1 cellular context compared by ENCODE assay signal in the genomic region with DNA sequence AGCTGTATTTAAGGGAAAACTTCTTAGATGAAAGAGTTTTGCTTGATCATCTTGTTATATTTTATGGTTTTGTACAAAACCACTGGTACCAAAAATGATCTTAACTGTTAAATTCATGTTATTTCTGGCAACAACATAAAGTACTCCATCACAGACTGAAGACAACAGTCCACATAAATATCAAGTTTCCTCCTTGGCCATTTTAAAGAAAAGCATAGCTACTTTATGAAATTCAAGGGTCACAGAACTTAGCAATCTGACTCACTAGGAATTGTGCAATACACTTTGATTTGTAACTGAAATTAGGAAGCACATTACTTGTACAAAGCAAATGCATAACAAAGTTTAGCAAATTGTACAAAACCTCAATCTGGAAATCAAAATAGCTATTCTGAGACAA.
A peak's percentile ranks its signal among the peaks of the same experiment; 100 is the strongest.
TF ChIP-seq lines count a peak whose summit lies in the region.

No MANE protein-coding gene starts in this region.

TF ChIP-seq in HEK293, 187 proteins besides CTCF, POLR2A, EP300 and RAD21 (continued from another document):
- TF ChIP-seq TCF7L2 (IDR thresholded peaks at IDR 0.05; ENCODE audit: borderline replicate concordance, low read depth, low read length): peak; percentile 50
- TF ChIP-seq IKZF3 (tag by site-specific recombination; IDR thresholded peaks at IDR 0.05): 0 out of 2 replicates have a peak, but pooled peaks have one; percentile 10
- TF ChIP-seq ZNF768 (tag by site-specific recombination; IDR thresholded peaks at IDR 0.05): no peak
- no peak for TF ChIP-seq ZBTB7A (tag by site-specific recombination; IDR thresholded peaks at IDR 0.05; ENCODE audit: low read depth)
- TF ChIP-seq, protein P1, sequence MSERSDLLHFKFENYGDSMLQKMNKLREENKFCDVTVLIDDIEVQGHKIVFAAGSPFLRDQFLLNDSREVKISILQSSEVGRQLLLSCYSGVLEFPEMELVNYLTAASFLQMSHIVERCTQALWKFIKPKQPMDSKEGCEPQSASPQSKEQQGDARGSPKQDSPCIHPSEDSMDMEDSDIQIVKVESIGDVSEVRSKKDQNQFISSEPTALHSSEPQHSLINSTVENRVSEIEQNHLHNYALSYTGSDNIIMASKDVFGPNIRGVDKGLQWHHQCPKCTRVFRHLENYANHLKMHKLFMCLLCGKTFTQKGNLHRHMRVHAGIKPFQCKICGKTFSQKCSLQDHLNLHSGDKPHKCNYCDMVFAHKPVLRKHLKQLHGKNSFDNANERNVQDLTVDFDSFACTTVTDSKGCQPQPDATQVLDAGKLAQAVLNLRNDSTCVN (tag by site-specific recombination; optimal IDR thresholded peaks at IDR 0.05): no peak
- TF ChIP-seq ZNF19 (tag by site-specific recombination; IDR thresholded peaks at IDR 0.05; ENCODE audit: low read depth): no peak
- no peak for TF ChIP-seq EGR2 (tag by site-specific recombination; IDR thresholded peaks at IDR 0.05; ENCODE audit: low read depth)
- TF ChIP-seq KLF16 (tag by site-specific recombination; IDR thresholded peaks at IDR 0.05): 0 out of 2 replicates have a peak, but pooled peaks have one; percentile 20
- TF ChIP-seq, protein P2, sequence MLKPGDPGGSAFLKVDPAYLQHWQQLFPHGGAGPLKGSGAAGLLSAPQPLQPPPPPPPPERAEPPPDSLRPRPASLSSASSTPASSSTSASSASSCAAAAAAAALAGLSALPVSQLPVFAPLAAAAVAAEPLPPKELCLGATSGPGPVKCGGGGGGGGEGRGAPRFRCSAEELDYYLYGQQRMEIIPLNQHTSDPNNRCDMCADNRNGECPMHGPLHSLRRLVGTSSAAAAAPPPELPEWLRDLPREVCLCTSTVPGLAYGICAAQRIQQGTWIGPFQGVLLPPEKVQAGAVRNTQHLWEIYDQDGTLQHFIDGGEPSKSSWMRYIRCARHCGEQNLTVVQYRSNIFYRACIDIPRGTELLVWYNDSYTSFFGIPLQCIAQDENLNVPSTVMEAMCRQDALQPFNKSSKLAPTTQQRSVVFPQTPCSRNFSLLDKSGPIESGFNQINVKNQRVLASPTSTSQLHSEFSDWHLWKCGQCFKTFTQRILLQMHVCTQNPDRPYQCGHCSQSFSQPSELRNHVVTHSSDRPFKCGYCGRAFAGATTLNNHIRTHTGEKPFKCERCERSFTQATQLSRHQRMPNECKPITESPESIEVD (tag by site-specific recombination; IDR thresholded peaks at IDR 0.05): peak; percentile 93
- TF ChIP-seq TRIM28 (IDR thresholded peaks at IDR 0.05; ENCODE audit: borderline replicate concordance, low read length): peak; percentile 59; the same call in 1 of the 2 replicates
- no peak for TF ChIP-seq ZNF791 (tag by site-specific recombination; IDR thresholded peaks at IDR 0.05)
- TF ChIP-seq ZNF624 (tag by site-specific recombination; IDR thresholded peaks at IDR 0.05): no peak
- peak; percentile 88 for TF ChIP-seq OSR2 (tag by site-specific recombination; IDR thresholded peaks at IDR 0.05)
- TF ChIP-seq, protein P3, sequence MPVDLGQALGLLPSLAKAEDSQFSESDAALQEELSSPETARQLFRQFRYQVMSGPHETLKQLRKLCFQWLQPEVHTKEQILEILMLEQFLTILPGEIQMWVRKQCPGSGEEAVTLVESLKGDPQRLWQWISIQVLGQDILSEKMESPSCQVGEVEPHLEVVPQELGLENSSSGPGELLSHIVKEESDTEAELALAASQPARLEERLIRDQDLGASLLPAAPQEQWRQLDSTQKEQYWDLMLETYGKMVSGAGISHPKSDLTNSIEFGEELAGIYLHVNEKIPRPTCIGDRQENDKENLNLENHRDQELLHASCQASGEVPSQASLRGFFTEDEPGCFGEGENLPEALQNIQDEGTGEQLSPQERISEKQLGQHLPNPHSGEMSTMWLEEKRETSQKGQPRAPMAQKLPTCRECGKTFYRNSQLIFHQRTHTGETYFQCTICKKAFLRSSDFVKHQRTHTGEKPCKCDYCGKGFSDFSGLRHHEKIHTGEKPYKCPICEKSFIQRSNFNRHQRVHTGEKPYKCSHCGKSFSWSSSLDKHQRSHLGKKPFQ (tag by site-specific recombination; IDR thresholded peaks at IDR 0.05): 0 out of 2 replicates have a peak, but pooled peaks have one; percentile 31
- peak; percentile 91 for TF ChIP-seq FEZF1 (tag by site-specific recombination; IDR thresholded peaks at IDR 0.05)
- TF ChIP-seq, protein P4, sequence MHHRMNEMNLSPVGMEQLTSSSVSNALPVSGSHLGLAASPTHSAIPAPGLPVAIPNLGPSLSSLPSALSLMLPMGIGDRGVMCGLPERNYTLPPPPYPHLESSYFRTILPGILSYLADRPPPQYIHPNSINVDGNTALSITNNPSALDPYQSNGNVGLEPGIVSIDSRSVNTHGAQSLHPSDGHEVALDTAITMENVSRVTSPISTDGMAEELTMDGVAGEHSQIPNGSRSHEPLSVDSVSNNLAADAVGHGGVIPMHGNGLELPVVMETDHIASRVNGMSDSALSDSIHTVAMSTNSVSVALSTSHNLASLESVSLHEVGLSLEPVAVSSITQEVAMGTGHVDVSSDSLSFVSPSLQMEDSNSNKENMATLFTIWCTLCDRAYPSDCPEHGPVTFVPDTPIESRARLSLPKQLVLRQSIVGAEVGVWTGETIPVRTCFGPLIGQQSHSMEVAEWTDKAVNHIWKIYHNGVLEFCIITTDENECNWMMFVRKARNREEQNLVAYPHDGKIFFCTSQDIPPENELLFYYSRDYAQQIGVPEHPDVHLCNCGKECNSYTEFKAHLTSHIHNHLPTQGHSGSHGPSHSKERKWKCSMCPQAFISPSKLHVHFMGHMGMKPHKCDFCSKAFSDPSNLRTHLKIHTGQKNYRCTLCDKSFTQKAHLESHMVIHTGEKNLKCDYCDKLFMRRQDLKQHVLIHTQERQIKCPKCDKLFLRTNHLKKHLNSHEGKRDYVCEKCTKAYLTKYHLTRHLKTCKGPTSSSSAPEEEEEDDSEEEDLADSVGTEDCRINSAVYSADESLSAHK (tag by site-specific recombination; IDR thresholded peaks at IDR 0.05): no peak; the same call in 1 of the 2 replicates
- TF ChIP-seq, protein P5, sequence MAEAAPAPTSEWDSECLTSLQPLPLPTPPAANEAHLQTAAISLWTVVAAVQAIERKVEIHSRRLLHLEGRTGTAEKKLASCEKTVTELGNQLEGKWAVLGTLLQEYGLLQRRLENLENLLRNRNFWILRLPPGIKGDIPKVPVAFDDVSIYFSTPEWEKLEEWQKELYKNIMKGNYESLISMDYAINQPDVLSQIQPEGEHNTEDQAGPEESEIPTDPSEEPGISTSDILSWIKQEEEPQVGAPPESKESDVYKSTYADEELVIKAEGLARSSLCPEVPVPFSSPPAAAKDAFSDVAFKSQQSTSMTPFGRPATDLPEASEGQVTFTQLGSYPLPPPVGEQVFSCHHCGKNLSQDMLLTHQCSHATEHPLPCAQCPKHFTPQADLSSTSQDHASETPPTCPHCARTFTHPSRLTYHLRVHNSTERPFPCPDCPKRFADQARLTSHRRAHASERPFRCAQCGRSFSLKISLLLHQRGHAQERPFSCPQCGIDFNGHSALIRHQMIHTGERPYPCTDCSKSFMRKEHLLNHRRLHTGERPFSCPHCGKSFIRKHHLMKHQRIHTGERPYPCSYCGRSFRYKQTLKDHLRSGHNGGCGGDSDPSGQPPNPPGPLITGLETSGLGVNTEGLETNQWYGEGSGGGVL (tag by site-specific recombination; IDR thresholded peaks at IDR 0.05): no peak
- TF ChIP-seq ZFP69B (tag by site-specific recombination; IDR thresholded peaks at IDR 0.05): peak; percentile 31; the same call in 1 of the 2 replicates
- TF ChIP-seq KLF10 (tag by site-specific recombination; IDR thresholded peaks at IDR 0.05): 0 out of 2 replicates have a peak, but pooled peaks have one; percentile 4
- 0 out of 2 replicates have a peak, but pooled peaks have one; percentile 33 for TF ChIP-seq ZXDB (tag by site-specific recombination; IDR thresholded peaks at IDR 0.05)
- TF ChIP-seq ZSCAN30 (tag by site-specific recombination; IDR thresholded peaks at IDR 0.05): peak; percentile 63
- TF ChIP-seq ZNF366 (tag by site-specific recombination; conservative IDR thresholded peaks at IDR 0.05): peak; percentile 48; the same call in 1 of the 2 replicates
